In the genomic region with DNA sequence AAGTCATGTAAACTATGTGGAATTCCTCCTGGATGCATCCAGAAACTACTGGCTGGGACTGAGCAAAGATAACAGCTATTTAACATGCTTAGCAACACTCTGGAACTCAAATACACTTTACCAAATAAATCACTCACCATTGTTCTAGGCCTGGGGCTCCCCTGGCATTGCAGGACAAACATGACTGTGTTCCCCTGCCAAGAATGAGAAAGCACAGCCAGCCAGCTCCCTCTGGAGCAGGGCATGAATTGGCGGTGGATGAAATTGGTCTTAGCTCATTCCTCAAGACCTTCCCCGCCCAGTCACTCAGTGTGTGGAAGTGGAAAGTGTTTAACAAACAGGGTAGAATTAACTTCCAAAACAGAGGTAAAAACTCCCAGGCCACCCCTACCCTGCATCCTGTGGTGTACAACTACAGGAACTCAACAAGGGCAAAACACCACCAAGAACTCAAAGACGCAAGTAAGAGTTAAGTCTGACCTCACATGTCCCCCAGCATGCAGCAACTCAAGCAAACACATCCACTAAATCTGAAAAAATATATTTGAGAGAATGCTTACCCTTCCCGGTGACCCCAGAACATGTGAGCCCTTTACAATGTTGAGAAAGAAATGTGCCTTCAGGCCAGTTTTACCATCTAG, we compare ENCODE assay signal across 1 cellular context.
TF ChIP-seq lines count a peak whose summit lies in the region.

No MANE protein-coding gene starts in this region.

TF ChIP-seq in endothelial cell of umbilical vein, 7 proteins besides CTCF, POLR2A, EP300 and RAD21 (continued from another document):
- TF ChIP-seq JUN (IDR thresholded peaks at IDR 0.05; ENCODE audit: borderline replicate concordance, insufficient read depth, insufficient read length, low read depth) (no peak), GATA2 (IDR thresholded peaks at IDR 0.05; ENCODE audit: insufficient read depth, insufficient read length, low read depth, low read length) (no peak), FOS (IDR thresholded peaks at IDR 0.05; ENCODE audit: borderline replicate concordance, insufficient read depth, low read length) (no peak), MYC (IDR thresholded peaks at IDR 0.05; ENCODE audit: low read depth, low read length) (no peak), EZH2 (IDR thresholded peaks at IDR 0.05; ENCODE audit: borderline replicate concordance, low read depth, low read length, severe bottlenecking) (no peak)
- TF ChIP-seq, protein P1, sequence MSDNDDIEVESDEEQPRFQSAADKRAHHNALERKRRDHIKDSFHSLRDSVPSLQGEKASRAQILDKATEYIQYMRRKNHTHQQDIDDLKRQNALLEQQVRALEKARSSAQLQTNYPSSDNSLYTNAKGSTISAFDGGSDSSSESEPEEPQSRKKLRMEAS (IDR thresholded peaks at IDR 0.05; ENCODE audit: insufficient read depth, insufficient read length) = no peak
TF ChIP-seq in endothelial cell of umbilical vein: peak in this region for 0.
